8 cellular contexts compared by ENCODE assay signal in genomic region chr7:66888223-66888622, GRCh38. TPM values are rescaled to one million over a fixed set of nuclear protein-coding genes. Genes with fewer than 3 reads are reported as not detected.
A peak's percentile ranks its signal among the peaks of the same experiment; 100 is the strongest.
DNase-seq lines count a peak whose midpoint lies in the region; TF ChIP-seq lines count a peak whose summit lies in the region.
"Not testable (repeated sequence)": the region's sequence is repeated elsewhere in the genome, so short reads cannot be mapped to it uniquely, and the experiment has no call there.

No MANE protein-coding gene starts in this region.

- peaks cover 0 to 48% (median 0%) of the 10 kb centered on the region in 3 donors for H3K36me3 ChIP-seq in esophagus squamous epithelium
- not testable (repeated sequence) for H3K36me3 ChIP-seq in prostate gland

- H3K36me3 Mint-ChIP-seq in activated naive CD8-positive, alpha-beta T cell treated with anti-CD3 and anti-CD28 coated beads for 36 hours; type B pancreatic cell: not testable (repeated sequence)
- H3K36me3 Mint-ChIP-seq in dendritic cell treated with granulocyte-macrophage colony-stimulating factor and Interleukin-4, amounts not matched to agents 40 ng/mL and 50 ng/mL, for 4 days (ENCODE audit: low read depth) = peaks cover 28% of the 10 kb centered on the region

- not testable (repeated sequence) for TF ChIP-seq CTCF in 22Rv1 (IDR thresholded peaks at IDR 0.05); LNCaP clone FGC (IDR thresholded peaks at IDR 0.05; ENCODE audit: control insufficient read depth, extremely low read depth, insufficient read depth); VCaP (conservative IDR thresholded peaks at IDR 0.05); esophagus squamous epithelium (IDR thresholded peaks at IDR 0.05); prostate gland (IDR thresholded peaks at IDR 0.05); type B pancreatic cell (conservative IDR thresholded peaks at IDR 0.05)

- not testable (repeated sequence) for H3K4me1 ChIP-seq in esophagus squamous epithelium; prostate gland (replicated peaks)

- H3K4me3 ChIP-seq in LNCaP clone FGC (ENCODE audit: low read depth, low read length); esophagus squamous epithelium; prostate gland: not testable (repeated sequence)

- H3K9me3 ChIP-seq in esophagus squamous epithelium, prostate gland: not testable (repeated sequence)

- WGBS in esophagus squamous epithelium, 2 donors = 58 to 74% methylated on average over 3 of the region's 3 CpGs
- WGBS in prostate gland = 63% methylated on average over 3 of the region's 3 CpGs

- H3K4me3 Mint-ChIP-seq in activated naive CD8-positive, alpha-beta T cell treated with anti-CD3 and anti-CD28 coated beads for 36 hours; dendritic cell treated with granulocyte-macrophage colony-stimulating factor and Interleukin-4, amounts not matched to agents 40 ng/mL and 50 ng/mL, for 4 days; type B pancreatic cell: not testable (repeated sequence)

- peaks cover 14% of the 10 kb centered on the region for H3K4me1 Mint-ChIP-seq in activated naive CD8-positive, alpha-beta T cell treated with anti-CD3 and anti-CD28 coated beads for 36 hours
- H3K4me1 Mint-ChIP-seq in dendritic cell treated with granulocyte-macrophage colony-stimulating factor and Interleukin-4, amounts not matched to agents 40 ng/mL and 50 ng/mL, for 4 days (ENCODE audit: low read depth) = peaks cover 11% of the 10 kb centered on the region
- H3K4me1 Mint-ChIP-seq in type B pancreatic cell (ENCODE audit: unreplicated experiment) = not testable (repeated sequence)

- intact Hi-C loops in dendritic cell treated with granulocyte-macrophage colony-stimulating factor and Interleukin-4, amounts not matched to agents 40 ng/mL and 50 ng/mL, for 4 days (cut with micrococcal nuclease); esophagus squamous epithelium (cut with DNase I); prostate gland (cut with DNase I): not testable (repeated sequence)

- H3K27me3 ChIP-seq in esophagus squamous epithelium; prostate gland (replicated peaks; ENCODE audit: insufficient read depth): not testable (repeated sequence)

- TF ChIP-seq POLR2A in esophagus squamous epithelium (IDR thresholded peaks at IDR 0.05); prostate gland (IDR thresholded peaks at IDR 0.05): not testable (repeated sequence)

- H3K27ac ChIP-seq in 22Rv1 (peak overlapping the region; percentile 7; the same call in 1 of the 2 replicates), VCaP (peak overlapping the region; percentile 93), esophagus squamous epithelium (peak overlapping the region in 3 of 4 donors; percentile 3 to 69 (median 66)), prostate gland (peak overlapping the region; percentile 25 to 56)

- H3K27ac Mint-ChIP-seq in activated naive CD8-positive, alpha-beta T cell treated with anti-CD3 and anti-CD28 coated beads for 36 hours = peak overlapping the region; percentile 51
- peak overlapping the region; percentile 48 for H3K27ac Mint-ChIP-seq in dendritic cell treated with granulocyte-macrophage colony-stimulating factor and Interleukin-4, amounts not matched to agents 40 ng/mL and 50 ng/mL, for 4 days
- H3K27ac Mint-ChIP-seq in type B pancreatic cell = peak overlapping the region; percentile 85

- H3K9me3 Mint-ChIP-seq in activated naive CD8-positive, alpha-beta T cell treated with anti-CD3 and anti-CD28 coated beads for 36 hours; dendritic cell treated with granulocyte-macrophage colony-stimulating factor and Interleukin-4, amounts not matched to agents 40 ng/mL and 50 ng/mL, for 4 days; type B pancreatic cell: not testable (repeated sequence)

- not testable (repeated sequence) for H3K27me3 Mint-ChIP-seq in activated naive CD8-positive, alpha-beta T cell treated with anti-CD3 and anti-CD28 coated beads for 36 hours; dendritic cell treated with granulocyte-macrophage colony-stimulating factor and Interleukin-4, amounts not matched to agents 40 ng/mL and 50 ng/mL, for 4 days; type B pancreatic cell

- DNase-seq in LNCaP clone FGC (ENCODE audit: low read depth) = peak; percentile 71
- DNase-seq in activated naive CD8-positive, alpha-beta T cell treated with anti-CD3 and anti-CD28 coated beads for 36 hours; esophagus squamous epithelium (lab: John Stamatoyannopoulos, UW); type B pancreatic cell (ENCODE audit: extremely low spot score, unreplicated experiment): not testable (repeated sequence)
- DNase-seq in prostate gland (ENCODE audit: low spot score) = peak; percentile 28

RNA-seq across cellular contexts. Expression of gene TMEM248, which starts 32.8 kb away (rescaled TPM):
- 10 to 100 TPM; 80.3 to 82.6 TPM for total RNA-seq in activated naive CD8-positive, alpha-beta T cell treated with anti-CD3 and anti-CD28 coated beads for 36 hours
- 10 to 100 TPM; 42.3 to 84.1 (median 56.4) TPM for total RNA-seq in esophagus squamous epithelium
- 100 to 1,000 TPM; 125 to 175 TPM for total RNA-seq in prostate gland
- total RNA-seq in type B pancreatic cell (ENCODE audit: low replicate concordance) = 71.6 and 84.5 TPM in 2 replicates

Comparison
In these comparisons a context has a peak if more than half of its experiments do, and no peak if none do; other contexts are left out.
1. H3K27ac ChIP-seq: peak in every context shown above with its lines; median percentile 93 in VCaP; 66 in esophagus squamous epithelium; 40 in prostate gland; 7 in 22Rv1.